In the genomic region with DNA sequence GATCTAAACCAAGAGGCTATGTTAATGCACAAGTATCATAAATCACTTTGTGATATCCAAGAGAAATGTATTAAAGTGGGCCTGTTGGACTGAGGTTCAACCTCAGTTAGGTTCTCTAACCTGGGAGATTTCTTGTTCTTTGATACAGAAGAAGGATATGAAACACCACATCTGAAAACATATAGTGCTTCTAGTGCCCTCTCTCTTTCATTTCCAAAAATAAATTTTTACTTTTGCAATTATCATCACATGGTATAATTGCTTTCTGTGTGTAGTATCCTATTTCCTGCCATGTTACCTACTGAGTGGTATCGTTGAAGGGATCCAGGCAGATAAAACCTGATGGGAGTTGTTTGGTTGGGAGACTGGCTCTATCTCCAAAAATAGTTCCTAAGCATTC, we compare ENCODE assay signal across 24 cellular contexts.
DNase-seq lines count a peak whose midpoint lies in the region; ATAC-seq and TF ChIP-seq lines count a peak whose summit lies in the region.
"Had no signal": no experiment of that assay in that cellular context is flagged by ENCODE, and none has a peak within 500 bp of the region (broad histone marks: within the 10 kb centered on the region; RNA-seq: fewer than 3 reads in every experiment).

No MANE protein-coding gene starts in this region.

- H3F3A ChIP-seq in PC-3 (ENCODE audit: low read length, unreplicated experiment), result no peaks in the 10 kb centered on the region

- H2AFZ ChIP-seq in ACC112 (ENCODE audit: low read length, unreplicated experiment) (peak overlapping the region; percentile 45), PC-3 (ENCODE audit: low read length) (no peak overlapping the region)

- H3K4me3 ChIP-seq in ACC112 (ENCODE audit: low read depth, low read length) (no peak overlapping the region), PC-3 (ENCODE audit: low read length) (no peak overlapping the region), MG63 (no peak overlapping the region)
- H3K4me3 ChIP-seq: adrenal gland, Peyer's patch, psoas muscle, SJCRH30, transverse colon had no signal

- no peak overlapping the region for H3K4me2 ChIP-seq in PC-3 (ENCODE audit: low read length)

- ATAC-seq in GM19351 (IDR thresholded peaks at IDR 0.05; ENCODE audit: unreplicated experiment) (peak; percentile 71), HG03432 (IDR thresholded peaks at IDR 0.05; ENCODE audit: unreplicated experiment) (peak; percentile 60), PC-3 (peak; percentile 35; the same call in 1 of the 2 replicates), HG03378 (IDR thresholded peaks at IDR 0.05; ENCODE audit: unreplicated experiment) (no peak)
- ATAC-seq: psoas muscle had no signal

- no peak for DNase-seq in PC-3
- no peak for DNase-seq in activated CD8-positive, alpha-beta memory T cell treated with anti-CD3 and anti-CD28 coated beads for 24 hours
- no peak for DNase-seq in MG63
- DNase-seq in activated CD4-positive, alpha-beta T cell treated with anti-CD3 and anti-CD28 coated beads, Interleukin-2, amount 10 ng/mL, durations not matched to agents 7 days and 5 days, result no peak
- DNase-seq: activated CD4-positive, alpha-beta T cell treated with anti-CD3 and anti-CD28 coated beads for 1 hour; activated T-cell treated with anti-CD3 and anti-CD28 coated beads, Interleukin-2, amount 50 U/mL, for 1 hour; adrenal gland; brain microvascular endothelial cell; CD8-positive, alpha-beta memory T cell; effector CD8-positive, alpha-beta T cell; mesendoderm; NCI-H1092 treated with DMSO at 0.1 percent for 48 hours; NCI-H1930; NCI-H345; Peyer's patch; psoas muscle; SJCRH30; stimulated activated CD8-positive, alpha-beta memory T cell treated with anti-CD3 and anti-CD28 coated beads, Interleukin-4, amount 100 ng/mL, for 48 hours; transverse colon had no signal

- no peaks in the 10 kb centered on the region for H3K4me1 Mint-ChIP-seq in activated CD4-positive, alpha-beta T cell treated with anti-CD3 and anti-CD28 coated beads, Interleukin-2, amount 10 ng/mL, durations not matched to agents 7 days and 5 days
- H3K4me1 Mint-ChIP-seq: B cell; CD8-positive, alpha-beta memory T cell had no signal

- H3K9ac ChIP-seq in PC-3 (ENCODE audit: low read length), result no peak overlapping the region

- H3K27ac ChIP-seq in ACC112 (ENCODE audit: low read depth, low read length) (no peak overlapping the region), PC-3 (ENCODE audit: low read length) (no peak overlapping the region)
- H3K27ac ChIP-seq: adrenal gland, brain microvascular endothelial cell, Peyer's patch, psoas muscle, SJCRH30, transverse colon had no signal

- POLR2A ChIA-PET in PC-3 (lab: Charles Lee; ENCODE audit: unreplicated experiment), result interaction anchor here (0.7 kb wide), 1 partner anchor 113 kb away, joined by 3 read pairs; no protein-coding TSS in a partner anchor
- POLR2A ChIA-PET in activated CD4-positive, alpha-beta T cell treated with anti-CD3 and anti-CD28 coated beads, Interleukin-2, amount 10 ng/mL, durations not matched to agents 7 days and 5 days (lab: Charles Lee), result no interaction called here

- H3K36me3 Mint-ChIP-seq in activated CD4-positive, alpha-beta T cell treated with anti-CD3 and anti-CD28 coated beads, Interleukin-2, amount 10 ng/mL, durations not matched to agents 7 days and 5 days (ENCODE audit: low read depth), result no peaks in the 10 kb centered on the region
- H3K36me3 Mint-ChIP-seq: CD8-positive, alpha-beta memory T cell had no signal

- no peak overlapping the region for H3K27ac Mint-ChIP-seq in activated CD4-positive, alpha-beta T cell treated with anti-CD3 and anti-CD28 coated beads, Interleukin-2, amount 10 ng/mL, durations not matched to agents 7 days and 5 days
- H3K27ac Mint-ChIP-seq: B cell; CD8-positive, alpha-beta memory T cell had no signal

- H3K9me3 ChIP-seq in PC-3 (ENCODE audit: low read length), result no peaks in the 10 kb centered on the region
- H3K9me3 ChIP-seq in MG63, result no peaks in the 10 kb centered on the region
- H3K9me3 ChIP-seq: Peyer's patch, psoas muscle, SJCRH30, transverse colon had no signal

- CTCF ChIA-PET in PC-3 (lab: Charles Lee), result no interaction called here
- CTCF ChIA-PET in activated CD4-positive, alpha-beta T cell treated with anti-CD3 and anti-CD28 coated beads, Interleukin-2, amount 10 ng/mL, durations not matched to agents 7 days and 5 days (lab: Charles Lee), result no interaction called here

- H3K27me3 ChIP-seq in ACC112 (ENCODE audit: insufficient read depth, low read length) (no peaks in the 10 kb centered on the region), PC-3 (ENCODE audit: low read length) (no peaks in the 10 kb centered on the region), MG63 (no peaks in the 10 kb centered on the region)
- H3K27me3 ChIP-seq: adrenal gland, brain microvascular endothelial cell, Peyer's patch, SJCRH30, transverse colon had no signal

- no peaks in the 10 kb centered on the region for H3K9me2 ChIP-seq in PC-3 (replicated peaks; ENCODE audit: low read length)

- H3K9me3 Mint-ChIP-seq in activated CD4-positive, alpha-beta T cell treated with anti-CD3 and anti-CD28 coated beads, Interleukin-2, amount 10 ng/mL, durations not matched to agents 7 days and 5 days, result peaks cover 2% of the 10 kb centered on the region

- H3K27me3 Mint-ChIP-seq in activated CD4-positive, alpha-beta T cell treated with anti-CD3 and anti-CD28 coated beads, Interleukin-2, amount 10 ng/mL, durations not matched to agents 7 days and 5 days, result no peaks in the 10 kb centered on the region
- H3K27me3 Mint-ChIP-seq: B cell; CD8-positive, alpha-beta memory T cell had no signal

- BruUV-seq in PC-3 (replicated peaks; lab: Mats Ljungman, UMichigan), result no TSS peak

- H3K79me2 ChIP-seq in ACC112 (ENCODE audit: control insufficient read depth, insufficient read depth, low read length, unreplicated experiment) (no peaks in the 10 kb centered on the region), PC-3 (ENCODE audit: low read length) (no peaks in the 10 kb centered on the region)

- no peak overlapping the region for H3K4me3 Mint-ChIP-seq in activated CD4-positive, alpha-beta T cell treated with anti-CD3 and anti-CD28 coated beads, Interleukin-2, amount 10 ng/mL, durations not matched to agents 7 days and 5 days
- H3K4me3 Mint-ChIP-seq: B cell; CD8-positive, alpha-beta memory T cell had no signal

- TF ChIP-seq CTCF in PC-3 (conservative IDR thresholded peaks at IDR 0.05; ENCODE audit: low read depth, low read length), result no peak; the same call in 1 of the 2 replicates

- H4K20me1 ChIP-seq in PC-3 (ENCODE audit: low read length), result no peaks in the 10 kb centered on the region

- intact Hi-C loops in PC-3 (cut with micrococcal nuclease), result loop anchor here (1.0 to 5.0 kb wide), 2 partner anchors 416 to 1148 kb away; no protein-coding TSS in a partner anchor

- H3K36me3 ChIP-seq in ACC112 (ENCODE audit: insufficient read depth, low read length), result no peaks in the 10 kb centered on the region
- H3K36me3 ChIP-seq in PC-3 (ENCODE audit: low read depth, low read length), result no peaks in the 10 kb centered on the region
- no peaks in the 10 kb centered on the region for H3K36me3 ChIP-seq in MG63
- H3K36me3 ChIP-seq: adrenal gland, brain microvascular endothelial cell, Peyer's patch, SJCRH30, transverse colon had no signal

- H3K4me1 ChIP-seq in ACC112 (ENCODE audit: control insufficient read depth, insufficient read depth, low read length, unreplicated experiment) (no peaks in the 10 kb centered on the region), PC-3 (ENCODE audit: insufficient read depth, low read length) (no peaks in the 10 kb centered on the region)
- H3K4me1 ChIP-seq: adrenal gland, Peyer's patch, psoas muscle, SJCRH30, transverse colon had no signal
